ENCODE assay signal across 22 cellular contexts in the genomic region with DNA sequence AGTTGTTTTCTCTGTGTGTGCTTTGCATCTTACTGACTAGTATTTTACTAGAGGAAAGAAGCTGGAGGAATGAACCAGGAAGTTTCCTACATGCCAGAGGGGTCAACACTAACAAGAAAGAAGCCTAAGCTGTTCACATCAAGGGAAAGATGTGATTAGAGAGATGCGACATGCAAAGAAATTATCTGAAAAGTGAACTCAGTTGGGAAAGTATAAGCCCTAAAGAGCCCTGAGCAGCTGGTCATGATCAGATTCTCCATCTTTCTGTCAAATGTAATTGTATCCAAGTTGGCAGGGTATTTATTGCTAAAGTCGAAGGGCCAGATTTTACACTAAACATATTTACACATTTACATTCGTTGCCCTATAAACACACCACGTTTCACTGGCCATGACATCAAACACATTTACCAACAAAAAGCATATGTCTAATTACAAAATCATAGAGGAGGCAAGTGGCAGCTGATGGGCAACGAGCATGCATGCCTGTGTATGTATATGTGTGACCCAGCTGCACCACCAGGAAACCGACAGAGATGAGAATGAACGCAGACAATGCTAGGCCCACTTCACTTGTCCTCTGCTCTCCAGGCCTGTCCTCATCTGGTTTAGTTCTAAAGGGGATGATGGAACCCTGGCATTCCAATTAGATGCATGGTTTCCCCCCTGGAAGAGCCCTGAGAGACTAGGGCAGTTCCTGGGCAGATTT. TPM values are rescaled to one million over a fixed set of nuclear protein-coding genes. Genes with fewer than 3 reads are reported as not detected.
DNase-seq lines count a peak whose midpoint lies in the region; ATAC-seq, FAIRE-seq and TF ChIP-seq lines count a peak whose summit lies in the region.
"Had no signal": no experiment of that assay in that cellular context is flagged by ENCODE, and none has a peak within 500 bp of the region (broad histone marks: within the 10 kb centered on the region; RNA-seq: fewer than 3 reads in every experiment).

No MANE protein-coding gene starts in this region.

- H4K5ac ChIP-seq in H1 (ENCODE audit: insufficient read length, low read depth, low read length) = no peak overlapping the region

- no peak overlapping the region for H3K9ac ChIP-seq in H1 (replicated peaks in 1 of 4; ENCODE audit: extremely low read depth in 1 of 4, low read depth in 3 of 4, low read length in 3 of 4)

- DNase-seq in WTC11 (ENCODE audit: low spot score) = no peak
- no peak for DNase-seq in H1 (ENCODE audit: low read depth in 1 of 2, low spot score in 2 of 2)
- DNase-seq in tibial nerve (ENCODE audit: low spot score in 2 of 2) = no peak
- DNase-seq in left cardiac atrium = no peak
- DNase-seq in activated CD4-positive, alpha-beta T cell treated with anti-CD3 and anti-CD28 coated beads for 1 hour = no peak
- no peak for DNase-seq in NK-92 (lab: John Stamatoyannopoulos, UW; ENCODE audit: unreplicated experiment)
- DNase-seq: C1 segment of cervical spinal cord; Caco-2; CD4-positive, alpha-beta memory T cell; DMS79 treated with DMSO at 0.1 percent for 48 hours; GF-D8; HFFc6; KBM-7; NCI-H2029; NCI-H446 treated with DMSO at 0.1 percent for 48 hours; NCI-H526; PC-9; RPMI8226; SHP77 had no signal

- H3K56ac ChIP-seq in H1 (replicated peaks; ENCODE audit: insufficient read length, low read depth, low read length) = no peak overlapping the region

- no peak overlapping the region for H2AFZ ChIP-seq in H1 (ENCODE audit: low read length)
- H2AFZ ChIP-seq: PC-9 had no signal

- H2BK20ac ChIP-seq in H1 (ENCODE audit: low read length) = no peak overlapping the region

- H3K36me3 ChIP-seq in H1 (ENCODE audit: control insufficient read depth in 2 of 4, insufficient read depth in 4 of 4, low read length in 3 of 4) = no peaks in the 10 kb centered on the region
- H3K36me3 ChIP-seq in tibial nerve = no peaks in the 10 kb centered on the region

- H2BK120ac ChIP-seq in H1 (replicated peaks; ENCODE audit: low read depth, low read length) = no peak overlapping the region

- H3K9me3 Mint-ChIP-seq in IgD-negative memory B cell (peaks cover 0 to 13% (median 0%) of the 10 kb centered on the region in 3 donors), WTC11 (no peaks in the 10 kb centered on the region)
- H3K9me3 Mint-ChIP-seq: HFFc6 had no signal

- no peak overlapping the region for H3K23ac ChIP-seq in H1 (ENCODE audit: insufficient read length)

- TF ChIP-seq POLR2A in H1 (IDR thresholded peaks at IDR 0.05; ENCODE audit: control extremely low read depth in 1 of 2, low read depth in 2 of 2, low read length in 2 of 2) = no peak
- TF ChIP-seq POLR2A in tibial nerve (IDR thresholded peaks at IDR 0.05) = no peak

- TF ChIP-seq CTCF in WTC11 (IDR thresholded peaks at IDR 0.05) (no peak), H1 (IDR thresholded peaks at IDR 0.05; ENCODE audit: control extremely low read depth in 1 of 3, insufficient read depth in 1 of 3, low read depth in 1 of 3, low read length in 3 of 3) (no peak), tibial nerve (IDR thresholded peaks at IDR 0.05) (no peak)

- no peaks in the 10 kb centered on the region for H3K79me1 ChIP-seq in H1 (ENCODE audit: low read depth, low read length)

- H3K9me3 ChIP-seq in H1 (ENCODE audit: insufficient read depth in 2 of 2, low read depth in 1 of 2, low read length in 1 of 2) (peaks cover 0 to 2% of the 10 kb centered on the region in 2 experiments; a peak in 1 of 4 replicates), tibial nerve (no peaks in the 10 kb centered on the region)
- H3K9me3 ChIP-seq: Caco-2 had no signal

- TF ChIP-seq EP300 in H1 (IDR thresholded peaks at IDR 0.05; ENCODE audit: borderline replicate concordance in 1 of 2, low read depth in 2 of 2, low read length in 2 of 2) = no peak
- TF ChIP-seq EP300 in tibial nerve (IDR thresholded peaks at IDR 0.05) = no peak

- no peak overlapping the region for H3K4ac ChIP-seq in H1 (replicated peaks; ENCODE audit: insufficient read length, low read depth, low read length)

- POLR2A ChIA-PET in WTC11 (lab: Charles Lee) (interaction anchor here (0.5 kb wide), 1 partner anchor 199 kb away, joined by 6 read pairs; no protein-coding TSS in a partner anchor), H1 (lab: Charles Lee; ENCODE audit: partially characterized antibody) (interaction anchor here (2.4 kb wide), 1 partner anchor 22 kb away, joined by 9 read pairs; no protein-coding TSS in a partner anchor)

- peaks cover 4% of the 10 kb centered on the region; the same call in 1 of the 2 replicates for H3K23me2 ChIP-seq in H1 (ENCODE audit: low read depth, low read length)

- no peak overlapping the region for H3K4me2 ChIP-seq in H1 (ENCODE audit: insufficient read depth in 1 of 2, low read depth in 2 of 2, low read length in 2 of 2)
- H3K4me2 ChIP-seq: PC-9 had no signal

- 42% methylated on average over 7 of the region's 7 CpGs; no CpG with 5 or more reads in 1 of the 2 experiments for WGBS in H1 (ENCODE audit: extremely low coverage in 1 of 2, insufficient coverage in 1 of 2, insufficient read length in 1 of 2, insufficient replicate concordance in 2 of 2, low coverage in 1 of 2, low lambda C conversion rate in 2 of 2, missing lambda C conversion rate in 1 of 2), 2 experiments
- 21 to 39% methylated on average over 7 of the region's 7 CpGs for WGBS in tibial nerve, 2 donors

- peaks cover 66% of the 10 kb centered on the region for H3K27me3 Mint-ChIP-seq in IgD-negative memory B cell
- peaks cover 96% of the 10 kb centered on the region for H3K27me3 Mint-ChIP-seq in WTC11 (ENCODE audit: low read depth)

- CTCF ChIA-PET in WTC11 (lab: Charles Lee) = interaction anchor here (1.1 kb wide), 1 partner anchor 9 kb away, joined by 5 read pairs; no protein-coding TSS in a partner anchor
- CTCF ChIA-PET in H1 (lab: Charles Lee; ENCODE audit: partially characterized antibody) = interaction anchor here (1.2 to 3.3 kb wide), 8 partner anchors 9 to 227 kb away, joined by 3 to 16 read pairs (median 10); no protein-coding TSS in a partner anchor

- H3K27ac Mint-ChIP-seq in IgD-negative memory B cell = peak overlapping the region; percentile 14 to 91 (median 90)
- H3K27ac Mint-ChIP-seq in WTC11 = no peak overlapping the region
- H3K27ac Mint-ChIP-seq: HFFc6 had no signal

- H2AK5ac ChIP-seq in H1 (ENCODE audit: low read depth, low read length) = no peak overlapping the region

- no peak overlapping the region for H3K18ac ChIP-seq in H1 (ENCODE audit: extremely low read depth, low read length)

- no peak overlapping the region for H4K91ac ChIP-seq in H1 (replicated peaks; ENCODE audit: insufficient read length, low read length)

- H4K20me1 ChIP-seq in H1 (replicated peaks in 1 of 2; ENCODE audit: control insufficient read depth in 1 of 2, insufficient read depth in 2 of 2, low read length in 2 of 2) = peaks cover 5 to 7% of the 10 kb centered on the region in 2 experiments

- no peak overlapping the region for H3K14ac ChIP-seq in H1 (ENCODE audit: insufficient read length)

- H4K8ac ChIP-seq in H1 (ENCODE audit: extremely low read depth, insufficient read depth, low read length) = no peak overlapping the region

- no peak overlapping the region for H2BK5ac ChIP-seq in H1 (ENCODE audit: low read depth, low read length)

- no peak overlapping the region for H2BK15ac ChIP-seq in H1 (ENCODE audit: low read length)

- H2BK12ac ChIP-seq in H1 (ENCODE audit: low read depth, low read length) = no peak overlapping the region

- H3K4me1 ChIP-seq in H1 (replicated peaks in 1 of 4; ENCODE audit: control insufficient read depth in 3 of 4, insufficient read depth in 4 of 4, low read length in 3 of 4) (peaks cover 2 to 14% (median 5%) of the 10 kb centered on the region in 4 experiments), tibial nerve (peaks cover 0 to 51% (median 9%) of the 10 kb centered on the region in 4 donors)

- H3K4me3 ChIP-seq in H1 (ENCODE audit: extremely low read depth in 1 of 4, insufficient read depth in 2 of 4, low read depth in 3 of 4, low read length in 4 of 4) (no peak overlapping the region), tibial nerve (peak overlapping the region in 1 of 4 donors; percentile 20)
- H3K4me3 ChIP-seq: PC-9 had no signal

- H3K27ac ChIP-seq in H1 (ENCODE audit: low read depth, low read length) (no peak overlapping the region), tibial nerve (peak overlapping the region in 3 of 4 donors; percentile 50 to 81 (median 75))
- H3K27ac ChIP-seq: PC-9 had no signal

- H3K4me1 Mint-ChIP-seq in IgD-negative memory B cell = peaks cover 0 to 9% (median 8%) of the 10 kb centered on the region in 3 donors
- peaks cover 54% of the 10 kb centered on the region for H3K4me1 Mint-ChIP-seq in WTC11

- peaks cover 68 to 96% (median 82%) of the 10 kb centered on the region in 4 experiments for H3K27me3 ChIP-seq in H1 (replicated peaks in 1 of 4; ENCODE audit: control insufficient read depth in 3 of 4, extremely low read depth in 1 of 4, insufficient read depth in 3 of 4, low read length in 3 of 4)
- peaks cover 0 to 93% of the 10 kb centered on the region in 2 donors for H3K27me3 ChIP-seq in tibial nerve

- no peak for TF ChIP-seq RAD21 in H1 (IDR thresholded peaks at IDR 0.05 in 1 of 2, conservative IDR thresholded peaks at IDR 0.05 in 1 of 2; ENCODE audit: low read depth in 2 of 2, low read length in 2 of 2)

- intact Hi-C loops in left cardiac atrium (cut with DNase I) = loop anchor here in 1 of 2 donors (10.0 kb wide), 1 partner anchor 228 kb away; no protein-coding TSS in a partner anchor

- ATAC-seq in WTC11 (no peak), left cardiac atrium (no peak), HG02884 (IDR thresholded peaks at IDR 0.05; ENCODE audit: unreplicated experiment) (no peak)

- no peaks in the 10 kb centered on the region for H3K36me3 Mint-ChIP-seq in IgD-negative memory B cell
- no peaks in the 10 kb centered on the region for H3K36me3 Mint-ChIP-seq in WTC11
- H3K36me3 Mint-ChIP-seq: CD4-positive, alpha-beta memory T cell had no signal

- H3K79me2 ChIP-seq in H1 (ENCODE audit: control insufficient read depth in 1 of 2, insufficient read depth in 2 of 2, low read length in 2 of 2) = no peaks in the 10 kb centered on the region

- H3K4me3 Mint-ChIP-seq in IgD-negative memory B cell = peak overlapping the region in 1 of 4 donors; percentile 44
- H3K4me3 Mint-ChIP-seq in WTC11 = 0 out of 2 replicates have a peak overlapping the region, but pooled peaks have one; percentile 37
- H3K4me3 Mint-ChIP-seq: HFFc6 had no signal

- FAIRE-seq in H1 (lab: Jason Lieb, UNC) = no peak
- FAIRE-seq: GM12891 had no signal

RNA-seq across cellular contexts. Expression of gene FOXD1, which starts 6.3 kb away (rescaled TPM):
- polyA plus RNA-seq in IgD-negative memory B cell (not detected), H1 (2011; rRNA removed) (0.11 and 0.17 TPM in 2 replicates)
- total RNA-seq in WTC11 (2021) (7.0 to 10.3 TPM (median 7.9 TPM) in 3 replicates), tibial nerve (10 to 100 TPM; 33.9 to 79.3 (median 58.3) TPM), left cardiac atrium (under 1 TPM; 0.09 to 0.10 TPM)
- total RNA-seq in H1 (2021; fragmentation: NEBNext Ultra II Directional; extraction: Animal tissue kit (Norgen Biotek cat#: 25700)) = 0.73 and 1.1 TPM in 2 replicates
- polyA plus RNA-seq in H1 (2011; cell fraction: cytosol; rRNA removed) = 0.16 TPM
- 0.23 TPM for polyA plus RNA-seq in H1 (2011; cell fraction: nucleus; rRNA removed)
- polyA plus RNA-seq in H1 (2012, experiment 1 of 2) = 0.23 to 0.39 TPM (median 0.29 TPM) in 4 replicates
- polyA plus RNA-seq in H1 (2012, experiment 2 of 2) = 0.47 TPM
- polyA plus RNA-seq in H1 (2013, experiment 1 of 2) = 0.34 TPM
- 0.40 TPM for polyA plus RNA-seq in H1 (2013, experiment 2 of 2)
- polyA minus RNA-seq in H1 (2011; rRNA and poly(A)+ RNA removed) = not detected in 2 replicates
- polyA minus RNA-seq in H1 (2011; cell fraction: cytosol; rRNA and poly(A)+ RNA removed) = not detected
- polyA minus RNA-seq in H1 (2011; cell fraction: nucleus; rRNA and poly(A)+ RNA removed) = not detected
- total RNA-seq: CD4-positive, alpha-beta memory T cell had no signal

RNA-seq across cellular contexts. Expression of gene BTF3, which starts 55.9 kb away (rescaled TPM):
- polyA plus RNA-seq in IgD-negative memory B cell = 735 TPM
- 736 to 764 TPM (median 736 TPM) in 3 replicates for total RNA-seq in WTC11 (2021)
- total RNA-seq in H1 (2021; fragmentation: NEBNext Ultra II Directional; extraction: Animal tissue kit (Norgen Biotek cat#: 25700)) = 754 and 760 TPM in 2 replicates
- 228 and 396 TPM in 2 replicates for polyA plus RNA-seq in H1 (2011; rRNA removed)
- 534 TPM for polyA plus RNA-seq in H1 (2011; cell fraction: cytosol; rRNA removed)
- polyA plus RNA-seq in H1 (2011; cell fraction: nucleus; rRNA removed) = 231 TPM
- polyA plus RNA-seq in H1 (2012, experiment 1 of 2) = 763 to 1,151 TPM (median 803 TPM) in 4 replicates
- 415 TPM for polyA plus RNA-seq in H1 (2012, experiment 2 of 2)
- 1,514 TPM for polyA plus RNA-seq in H1 (2013, experiment 1 of 2)
- 1,491 TPM for polyA plus RNA-seq in H1 (2013, experiment 2 of 2)
- polyA minus RNA-seq in H1 (2011; rRNA and poly(A)+ RNA removed) = 244 and 380 TPM in 2 replicates
- polyA minus RNA-seq in H1 (2011; cell fraction: cytosol; rRNA and poly(A)+ RNA removed) = 245 TPM
- polyA minus RNA-seq in H1 (2011; cell fraction: nucleus; rRNA and poly(A)+ RNA removed) = 134 TPM
- total RNA-seq in tibial nerve = 100 to 1,000 TPM; 361 to 435 (median 392) TPM
- 100 to 1,000 TPM; 357 to 364 TPM for total RNA-seq in left cardiac atrium
